In genomic region chr18:58195278-58195721, GRCh38 we compare ENCODE assay signal across 8 cellular contexts.
A peak's percentile ranks its signal among the peaks of the same experiment; 100 is the strongest.
DNase-seq lines count a peak whose midpoint lies in the region; ATAC-seq and TF ChIP-seq lines count a peak whose summit lies in the region.

No MANE protein-coding gene starts in this region.

- peak; percentile 49 for DNase-seq in NCI-H128 (lab: John Stamatoyannopoulos, UW; ENCODE audit: unreplicated experiment)
- peak; percentile 33 to 41 for DNase-seq in activated T-cell treated with anti-CD3 and anti-CD28 coated beads, Interleukin-2, amount 50 U/mL, for 48 hours
- DNase-seq in foreskin keratinocyte = peak in 1 of 2 donors; percentile 60
- DNase-seq in retina = peak; percentile 55
- no peak for DNase-seq in AML-193 (lab: John Stamatoyannopoulos, UW)
- no peak for DNase-seq in HuH-7.5 (ENCODE audit: low spot score)

- H3K27ac ChIP-seq in foreskin keratinocyte = peak overlapping the region; percentile 22

- H3K27me3 ChIP-seq in foreskin keratinocyte = no peaks in the 10 kb centered on the region

- TF ChIP-seq CTCF in foreskin keratinocyte (conservative IDR thresholded peaks at IDR 0.05) = no peak

- ATAC-seq in GM18517 (IDR thresholded peaks at IDR 0.05; ENCODE audit: unreplicated experiment) (peak; percentile 53), foreskin keratinocyte (peak; percentile 88), HG03159 (IDR thresholded peaks at IDR 0.05; ENCODE audit: unreplicated experiment) (no peak)

- H3K4me1 ChIP-seq in foreskin keratinocyte = no peaks in the 10 kb centered on the region

Comparison
In these comparisons a context has a peak if more than half of its experiments do, and no peak if none do; other contexts are left out.
1. DNase-seq: peak in NCI-H128 (single experiment), activated T-cell treated with anti-CD3 and anti-CD28 coated beads, Interleukin-2, amount 50 U/mL, for 48 hours (2 of 2) and retina (single experiment); none in AML-193 (0 of 2) and HuH-7.5 (single experiment).